Comparison of ENCODE assay signal across 30 cellular contexts in the genomic region with DNA sequence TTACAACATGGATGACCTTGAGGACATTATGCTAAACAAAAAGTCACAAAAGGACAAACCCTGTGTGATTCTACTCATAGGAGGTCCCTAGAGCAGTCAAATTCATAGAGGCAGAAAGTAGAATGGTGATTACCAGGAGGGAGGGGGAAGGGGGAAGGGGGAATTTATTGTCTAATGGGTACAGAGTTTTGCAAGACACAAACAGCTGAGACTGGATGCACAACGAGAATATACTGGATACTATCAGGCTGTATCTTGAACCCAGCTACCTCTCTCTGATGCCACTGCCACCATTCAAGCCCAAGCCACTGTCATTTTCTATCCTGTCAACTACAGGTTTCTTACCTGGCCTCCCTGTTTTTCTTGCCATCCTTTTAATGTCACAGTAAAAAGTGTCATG.
"Had no signal": no experiment of that assay in that cellular context is flagged by ENCODE, and none has a peak within 500 bp of the region (broad histone marks: within the 10 kb centered on the region; RNA-seq: fewer than 3 reads in every experiment).

No MANE protein-coding gene starts in this region.

- H3K4me3 Mint-ChIP-seq: activated CD4-positive, alpha-beta memory T cell treated with anti-CD3 and anti-CD28 coated beads for 36 hours; activated CD4-positive, alpha-beta T cell treated with anti-CD3 and anti-CD28 coated beads for 36 hours; activated CD4-positive, alpha-beta T cell treated with anti-CD3 and anti-CD28 coated beads, Interleukin-2, amount 10 ng/mL, durations not matched to agents 24 days and 14 days; activated CD8-positive, alpha-beta memory T cell treated with anti-CD3 and anti-CD28 coated beads, Interleukin-2, amount 10 ng/mL, durations not matched to agents 7 days and 5 days; activated CD8-positive, alpha-beta T cell treated with anti-CD3 and anti-CD28 coated beads, Interleukin-2, amount 10 ng/mL, durations not matched to agents 7 days and 5 days; activated naive CD4-positive, alpha-beta T cell treated with anti-CD3 and anti-CD28 coated beads, Interleukin-2, amount 10 ng/mL, durations not matched to agents 7 days and 5 days; effector memory CD8-positive, alpha-beta T cell had no signal

- H3K27ac Mint-ChIP-seq: activated CD4-positive, alpha-beta memory T cell treated with anti-CD3 and anti-CD28 coated beads for 36 hours; activated CD4-positive, alpha-beta T cell treated with anti-CD3 and anti-CD28 coated beads for 36 hours; activated CD8-positive, alpha-beta memory T cell treated with anti-CD3 and anti-CD28 coated beads, Interleukin-2, amount 10 ng/mL, durations not matched to agents 7 days and 5 days; activated CD8-positive, alpha-beta T cell treated with anti-CD3 and anti-CD28 coated beads, Interleukin-2, amount 10 ng/mL, durations not matched to agents 7 days and 5 days; activated naive CD4-positive, alpha-beta T cell treated with anti-CD3 and anti-CD28 coated beads, Interleukin-2, amount 10 ng/mL, durations not matched to agents 7 days and 5 days; activated naive CD4-positive, alpha-beta T cell treated with anti-CD3 and anti-CD28 coated beads, Interleukin-2, amount 50 U/mL, for 72 hours; effector memory CD8-positive, alpha-beta T cell had no signal

- H3K27me3 Mint-ChIP-seq: activated CD4-positive, alpha-beta memory T cell treated with anti-CD3 and anti-CD28 coated beads for 36 hours; activated CD4-positive, alpha-beta T cell treated with anti-CD3 and anti-CD28 coated beads for 36 hours; activated CD4-positive, alpha-beta T cell treated with anti-CD3 and anti-CD28 coated beads, Interleukin-2, amount 10 ng/mL, durations not matched to agents 24 days and 14 days; activated CD8-positive, alpha-beta memory T cell treated with anti-CD3 and anti-CD28 coated beads, Interleukin-2, amount 10 ng/mL, durations not matched to agents 7 days and 5 days; activated naive CD4-positive, alpha-beta T cell treated with anti-CD3 and anti-CD28 coated beads, Interleukin-2, amount 10 ng/mL, durations not matched to agents 7 days and 5 days; effector memory CD8-positive, alpha-beta T cell had no signal

- FAIRE-seq: colon had no signal

- ATAC-seq: activated CD4-positive, alpha-beta T cell treated with anti-CD3 and anti-CD28 coated beads for 36 hours; activated CD8-positive, alpha-beta memory T cell treated with anti-CD3 and anti-CD28 coated beads, Interleukin-2, amount 10 ng/mL, durations not matched to agents 7 days and 5 days; activated CD8-positive, alpha-beta T cell treated with anti-CD3 and anti-CD28 coated beads, Interleukin-2, amount 10 ng/mL, durations not matched to agents 7 days and 5 days; activated naive CD4-positive, alpha-beta T cell treated with anti-CD3 and anti-CD28 coated beads, Interleukin-2, amount 50 U/mL, for 72 hours; body of pancreas; effector memory CD8-positive, alpha-beta T cell; foreskin keratinocyte; heart left ventricle had no signal

- DNase-seq: activated CD4-positive, alpha-beta memory T cell treated with anti-CD3 and anti-CD28 coated beads for 36 hours; activated CD4-positive, alpha-beta T cell treated with anti-CD3 and anti-CD28 coated beads for 36 hours; activated CD4-positive, alpha-beta T cell treated with anti-CD3 and anti-CD28 coated beads, Interleukin-2, amount 10 ng/mL, durations not matched to agents 24 days and 14 days; activated CD4-positive, CD25-positive, alpha-beta regulatory T cell; activated CD4-positive, CD25-positive, alpha-beta regulatory T cell treated with anti-CD3 and anti-CD28 coated beads, Interleukin-2, amount 50 U/mL, for 72 hours; activated CD8-positive, alpha-beta memory T cell treated with anti-CD3 and anti-CD28 coated beads, Interleukin-2, amount 10 ng/mL, durations not matched to agents 7 days and 5 days; activated CD8-positive, alpha-beta memory T cell treated with anti-CD3 and anti-CD28 coated beads, Interleukin-2, amount 50 U/mL, for 4 hours; activated CD8-positive, alpha-beta T cell treated with anti-CD3 and anti-CD28 coated beads, Interleukin-2, amount 10 ng/mL, durations not matched to agents 7 days and 5 days; activated gamma-delta T cell; activated naive CD4-positive, alpha-beta T cell; activated naive CD4-positive, alpha-beta T cell treated with anti-CD3 and anti-CD28 coated beads, Interleukin-2, amount 10 ng/mL, durations not matched to agents 7 days and 5 days; activated T-cell treated with anti-CD3 and anti-CD28 coated beads, Interleukin-2, amount 50 U/mL, for 1 hour; activated T-cell treated with anti-CD3 and anti-CD28 coated beads, Interleukin-2, amount 50 U/mL, for 48 hours; adrenal gland; amygdala; aorta; body of pancreas; caudate nucleus; cortex of kidney; dermis blood vessel endothelial cell; effector CD4-positive, alpha-beta T cell; effector memory CD8-positive, alpha-beta T cell; erythroblast; foreskin keratinocyte; gastrocnemius medialis; glutamatergic neuron; heart left ventricle; T-helper 2 cell had no signal

- H3K36me3 Mint-ChIP-seq: activated naive CD4-positive, alpha-beta T cell treated with anti-CD3 and anti-CD28 coated beads, Interleukin-2, amount 50 U/mL, for 72 hours had no signal

- H3K9me3 Mint-ChIP-seq: activated CD4-positive, alpha-beta memory T cell treated with anti-CD3 and anti-CD28 coated beads for 36 hours; activated CD4-positive, alpha-beta T cell treated with anti-CD3 and anti-CD28 coated beads, Interleukin-2, amount 10 ng/mL, durations not matched to agents 24 days and 14 days; activated naive CD4-positive, alpha-beta T cell treated with anti-CD3 and anti-CD28 coated beads, Interleukin-2, amount 10 ng/mL, durations not matched to agents 7 days and 5 days; effector memory CD8-positive, alpha-beta T cell had no signal
